ENCODE assay signal across 8 cellular contexts in the genomic region with DNA sequence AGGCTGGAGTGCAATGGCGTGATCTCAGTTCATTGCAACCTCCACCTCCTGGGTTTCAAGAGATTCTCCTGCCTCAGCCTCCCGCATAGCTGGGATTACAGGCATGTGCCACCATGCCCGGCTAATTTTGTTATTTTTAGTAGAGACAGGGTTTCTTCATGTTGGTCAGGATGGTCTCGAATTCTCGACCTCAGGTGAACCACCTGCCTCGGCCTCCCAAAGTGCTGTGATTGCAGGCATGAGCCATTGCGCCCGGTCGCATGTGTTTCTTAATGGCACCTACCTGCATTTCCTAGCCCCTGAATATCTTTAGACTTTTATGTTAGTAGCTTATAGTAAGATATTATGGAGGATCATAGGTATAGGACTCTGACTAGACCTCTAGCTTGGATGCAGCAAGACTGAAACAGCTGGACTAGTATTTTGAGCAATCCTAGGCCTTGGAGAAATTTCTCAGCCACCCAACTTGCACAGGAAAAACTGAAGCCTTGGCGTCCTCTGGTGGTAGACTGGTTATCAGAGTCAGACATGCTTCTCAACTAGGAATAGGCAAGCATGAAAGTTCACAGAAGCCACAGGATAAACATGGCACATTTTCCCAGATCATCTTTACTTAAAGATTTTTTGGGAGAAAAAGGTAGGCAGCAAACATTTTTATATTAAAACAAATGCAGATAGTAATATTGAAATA. TPM values are rescaled to one million over a fixed set of nuclear protein-coding genes. Genes with fewer than 3 reads are reported as not detected.
A peak's percentile ranks its signal among the peaks of the same experiment; 100 is the strongest.
DNase-seq lines count a peak whose midpoint lies in the region; ATAC-seq and TF ChIP-seq lines count a peak whose summit lies in the region.

No MANE protein-coding gene starts in this region.

- peaks cover 7% of the 10 kb centered on the region for H3K36me3 ChIP-seq in neural progenitor cell

- H3K36me3 Mint-ChIP-seq in neural progenitor cell: peaks cover 2% of the 10 kb centered on the region

- H2AFZ ChIP-seq in neural progenitor cell (replicated peaks): no peak overlapping the region

- ATAC-seq in HG02970 (IDR thresholded peaks at IDR 0.05; ENCODE audit: low FRiP score, unreplicated experiment): no peak

- H3K27ac ChIP-seq in neural progenitor cell: no peak overlapping the region

- no peaks in the 10 kb centered on the region for H3K27me3 Mint-ChIP-seq in neural progenitor cell (ENCODE audit: insufficient read depth, low read depth)

- H4K20me1 ChIP-seq in neural progenitor cell (ENCODE audit: low read depth): no peaks in the 10 kb centered on the region

- H3K4me1 Mint-ChIP-seq in neural progenitor cell: no peaks in the 10 kb centered on the region

- H3K27me3 ChIP-seq in neural progenitor cell: no peaks in the 10 kb centered on the region

- H3K4me3 ChIP-seq in fibroblast of mammary gland (ENCODE audit: control insufficient read depth, low read depth, low read length) (no peak overlapping the region), neural progenitor cell (no peak overlapping the region)

- TF ChIP-seq CTCF in fibroblast of mammary gland (conservative IDR thresholded peaks at IDR 0.05; ENCODE audit: control insufficient read depth, insufficient read depth, low read depth, low read length) (peak; percentile 99), neural progenitor cell (IDR thresholded peaks at IDR 0.05) (peak; percentile 79)

- H3K4me3 Mint-ChIP-seq in neural progenitor cell: no peak overlapping the region

- DNase-seq in DMS 273 (lab: John Stamatoyannopoulos, UW; ENCODE audit: unreplicated experiment) (peak; percentile 62), DMS 273 treated with DMSO at 0.1 percent for 48 hours (lab: John Stamatoyannopoulos, UW) (no peak), HT1080 (ENCODE audit: low read depth) (peak; percentile 37), SHP77 (lab: John Stamatoyannopoulos, UW) (peak; percentile 20 to 42), fibroblast of mammary gland (ENCODE audit: low read depth) (peak; percentile 85), neural progenitor cell (ENCODE audit: low spot score) (peak; percentile 60)
- DNase-seq in stimulated activated CD4-positive, alpha-beta T cell treated with anti-CD3 and anti-CD28 coated beads, Interleukin-2, amount 100 ng/mL, for 24 hours: no peak

- H3K27ac Mint-ChIP-seq in neural progenitor cell: no peak overlapping the region

- H3K79me2 ChIP-seq in neural progenitor cell (ENCODE audit: low read depth): no peaks in the 10 kb centered on the region

- no peak overlapping the region for H3K4me2 ChIP-seq in neural progenitor cell

- H3F3A ChIP-seq in neural progenitor cell (ENCODE audit: low read depth): peaks cover 23% of the 10 kb centered on the region

- H3K4me1 ChIP-seq in neural progenitor cell: no peaks in the 10 kb centered on the region

- H3K9me3 ChIP-seq in neural progenitor cell (ENCODE audit: low read depth): no peaks in the 10 kb centered on the region

- H3K9me3 Mint-ChIP-seq in neural progenitor cell: no peaks in the 10 kb centered on the region

- no peak overlapping the region for H3K9ac ChIP-seq in neural progenitor cell

RNA-seq across cellular contexts. Expression of a gene that starts 22.7 kb away (rescaled TPM):
- not detected in 2 replicates for total RNA-seq in HT1080 (2014; rRNA removed; shearing (Covaris generic))
- not detected in 2 replicates for polyA plus RNA-seq in HT1080 (2015; cell fraction: cytosol; rRNA removed)
- polyA plus RNA-seq in HT1080 (2015; cell fraction: nucleus; rRNA removed): not detected in 2 replicates
- total RNA-seq in neural progenitor cell (ENCODE audit: low replicate concordance): 0.39 and 9.7 TPM in 2 replicates

RNA-seq across cellular contexts. Expression of a gene that starts 25.5 kb away (rescaled TPM):
- 116 and 192 TPM in 2 replicates for total RNA-seq in HT1080 (2014; rRNA removed; shearing (Covaris generic))
- polyA plus RNA-seq in HT1080 (2015; cell fraction: cytosol; rRNA removed): 105 and 131 TPM in 2 replicates
- polyA plus RNA-seq in HT1080 (2015; cell fraction: nucleus; rRNA removed): 53.1 and 62.8 TPM in 2 replicates
- total RNA-seq in neural progenitor cell (ENCODE audit: low replicate concordance): 83.6 and 93.2 TPM in 2 replicates

RNA-seq across cellular contexts. Expression of a gene that starts 30.4 kb away (rescaled TPM):
- not detected in 2 replicates for total RNA-seq in HT1080 (2014; rRNA removed; shearing (Covaris generic))
- not detected in 2 replicates for polyA plus RNA-seq in HT1080 (2015; cell fraction: cytosol; rRNA removed)
- polyA plus RNA-seq in HT1080 (2015; cell fraction: nucleus; rRNA removed): not detected in 2 replicates
- not detected in 2 replicates for total RNA-seq in neural progenitor cell (ENCODE audit: low replicate concordance)

RNA-seq across cellular contexts. Expression of a gene that starts 38.0 kb away (rescaled TPM):
- total RNA-seq in HT1080 (2014; rRNA removed; shearing (Covaris generic)): 101 and 113 TPM in 2 replicates
- 104 TPM in 2 replicates for polyA plus RNA-seq in HT1080 (2015; cell fraction: cytosol; rRNA removed)
- polyA plus RNA-seq in HT1080 (2015; cell fraction: nucleus; rRNA removed): 109 and 148 TPM in 2 replicates
- 78.9 and 91.2 TPM in 2 replicates for total RNA-seq in neural progenitor cell (ENCODE audit: low replicate concordance)

RNA-seq across cellular contexts. Expression of a gene that starts 38.1 kb away (rescaled TPM):
- 28.1 and 39.0 TPM in 2 replicates for total RNA-seq in HT1080 (2014; rRNA removed; shearing (Covaris generic))
- polyA plus RNA-seq in HT1080 (2015; cell fraction: cytosol; rRNA removed): 17.9 and 22.1 TPM in 2 replicates
- polyA plus RNA-seq in HT1080 (2015; cell fraction: nucleus; rRNA removed): 25.1 and 27.5 TPM in 2 replicates
- total RNA-seq in neural progenitor cell (ENCODE audit: low replicate concordance): 19.5 and 23.9 TPM in 2 replicates

Comparison
In these comparisons a context has a peak if more than half of its experiments do, and no peak if none do; other contexts are left out.
1. DNase-seq: peak in DMS 273 (single experiment), HT1080 (single experiment), SHP77 (2 of 2), fibroblast of mammary gland (single experiment) and neural progenitor cell (single experiment); none in DMS 273 treated with DMSO at 0.1 percent for 48 hours (single experiment) and stimulated activated CD4-positive, alpha-beta T cell treated with anti-CD3 and anti-CD28 coated beads, Interleukin-2, amount 100 ng/mL, for 24 hours (0 of 2).